In genomic region chr7:64793106-64793755, GRCh38 we compare ENCODE assay signal across 10 cellular contexts. TPM values are rescaled to one million over a fixed set of nuclear protein-coding genes. Genes with fewer than 3 reads are reported as not detected.
DNase-seq lines count a peak whose midpoint lies in the region; ATAC-seq and TF ChIP-seq lines count a peak whose summit lies in the region.
"Had no signal": no experiment of that assay in that cellular context is flagged by ENCODE, and none has a peak within 500 bp of the region (broad histone marks: within the 10 kb centered on the region; RNA-seq: fewer than 3 reads in every experiment).

No MANE protein-coding gene starts in this region.

- peaks cover 25% of the 10 kb centered on the region for H3K4me1 ChIP-seq in CD4-positive, CD25-positive, alpha-beta regulatory T cell (ENCODE audit: control insufficient read depth, insufficient read depth, low read length, poor library complexity, severe bottlenecking)
- H3K4me1 ChIP-seq in H9 (ENCODE audit: insufficient read depth, low read length): no peaks in the 10 kb centered on the region; the same call in 1 of the 2 replicates
- peaks cover 9 to 17% of the 10 kb centered on the region in 2 donors for H3K4me1 ChIP-seq in naive thymus-derived CD4-positive, alpha-beta T cell (ENCODE audit: control insufficient read depth in 2 of 2, insufficient read depth in 2 of 2, low read length in 2 of 2)

- H3T11ph ChIP-seq in H9 (ENCODE audit: low read length): no peak overlapping the region

- H3K14ac ChIP-seq in H9 (ENCODE audit: insufficient read depth, low read length): no peak overlapping the region

- no peaks in the 10 kb centered on the region for H3K27me3 ChIP-seq in CD4-positive, CD25-positive, alpha-beta regulatory T cell (ENCODE audit: control insufficient read depth, insufficient read depth, low read length)
- H3K27me3 ChIP-seq in H9 (ENCODE audit: insufficient read depth, low read length): no peaks in the 10 kb centered on the region
- no peaks in the 10 kb centered on the region for H3K27me3 ChIP-seq in naive thymus-derived CD4-positive, alpha-beta T cell (ENCODE audit: control insufficient read depth in 2 of 2, insufficient read depth in 2 of 2, low read length in 2 of 2)
- H3K27me3 ChIP-seq: upper lobe of right lung had no signal

- no peaks in the 10 kb centered on the region for H3K27me3 Mint-ChIP-seq in CD4-positive, CD25-positive, alpha-beta regulatory T cell
- H3K27me3 Mint-ChIP-seq in H9 (ENCODE audit: low read depth): no peaks in the 10 kb centered on the region; the same call in 1 of the 2 replicates
- no peaks in the 10 kb centered on the region for H3K27me3 Mint-ChIP-seq in naive thymus-derived CD4-positive, alpha-beta T cell

- no peak overlapping the region for H4K91ac ChIP-seq in H9 (ENCODE audit: insufficient read length, low read depth, low read length)

- peaks cover 9% of the 10 kb centered on the region for H3K36me3 Mint-ChIP-seq in CD4-positive, CD25-positive, alpha-beta regulatory T cell
- H3K36me3 Mint-ChIP-seq in H9 (ENCODE audit: insufficient read depth in 1 of 3, low read depth in 3 of 3): peaks cover 15 to 22% (median 20%) of the 10 kb centered on the region in 3 experiments; a peak in 6 of 7 replicates
- H3K36me3 Mint-ChIP-seq in naive thymus-derived CD4-positive, alpha-beta T cell: peaks cover 0 to 21% (median 17%) of the 10 kb centered on the region in 5 donors

- intact Hi-C loops in naive thymus-derived CD4-positive, alpha-beta T cell (cut with micrococcal nuclease): loop anchor here in 1 of 2 donors (5.0 kb wide), 1 partner anchor 94 kb away; no protein-coding TSS in a partner anchor

- H2BK20ac ChIP-seq in H9 (ENCODE audit: low read depth, low read length, poor library complexity, severe bottlenecking): no peak overlapping the region

- H3K79me2 ChIP-seq in H9 (ENCODE audit: insufficient read depth, low read length): peaks cover 8% of the 10 kb centered on the region; the same call in 1 of the 2 replicates

- no peaks in the 10 kb centered on the region for H4K20me1 ChIP-seq in H9 (ENCODE audit: control insufficient read depth, insufficient read depth, insufficient read length)

- H3K56ac ChIP-seq in H9 (ENCODE audit: insufficient read length, low read depth, low read length): no peak overlapping the region

- no peak overlapping the region for H3K9ac ChIP-seq in H9 (ENCODE audit: extremely low read depth, insufficient read length, low read length)

- POLR2A ChIA-PET in naive thymus-derived CD4-positive, alpha-beta T cell (lab: Charles Lee): interaction anchor here (1.4 to 3.5 kb wide), 6 partner anchors 110 to 486 kb away, joined by 5 to 30 read pairs (median 9); partner anchors contain the start of genes ERV3-1, ZNF107, ZNF273 and ZNF680

- no peak overlapping the region for H3K4ac ChIP-seq in H9 (ENCODE audit: low read depth, low read length)

- no peak overlapping the region for H3K4me3 ChIP-seq in CD4-positive, CD25-positive, alpha-beta regulatory T cell (ENCODE audit: low read depth, low read length)
- no peak overlapping the region for H3K4me3 ChIP-seq in naive thymus-derived CD4-positive, alpha-beta T cell (ENCODE audit: low read length)

- TF ChIP-seq CTCF in H9 (conservative IDR thresholded peaks at IDR 0.05): no peak
- no peak for TF ChIP-seq CTCF in VCaP (conservative IDR thresholded peaks at IDR 0.05)

- peaks cover 0 to 3% (median 0%) of the 10 kb centered on the region in 7 donors for H3K9me3 Mint-ChIP-seq in CD4-positive, CD25-positive, alpha-beta regulatory T cell
- H3K9me3 Mint-ChIP-seq in H9: peaks cover 18 to 27% of the 10 kb centered on the region in 2 experiments
- H3K9me3 Mint-ChIP-seq in naive thymus-derived CD4-positive, alpha-beta T cell: peaks cover 0 to 2% (median 0%) of the 10 kb centered on the region in 11 donors

- no peaks in the 10 kb centered on the region for H3K23me2 ChIP-seq in H9 (ENCODE audit: insufficient read length, low read depth, low read length, poor library complexity, severe bottlenecking)

- H3K79me1 ChIP-seq in H9 (ENCODE audit: insufficient read depth, low read depth, low read length, poor library complexity, severe bottlenecking): peaks cover 10% of the 10 kb centered on the region

- no peak overlapping the region for H2BK120ac ChIP-seq in H9 (ENCODE audit: low read depth, low read length, poor library complexity, severe bottlenecking)

- DNase-seq in CD4-positive, CD25-positive, alpha-beta regulatory T cell: no peak
- DNase-seq in H9 (no peak), NCI-H146 treated with DMSO at 0.1 percent for 48 hours (lab: John Stamatoyannopoulos, UW; ENCODE audit: unreplicated experiment) (no peak), amygdala (lab: John Stamatoyannopoulos, UW) (no peak), D341Med (ENCODE audit: low spot score) (no peak)
- no peak for DNase-seq in naive thymus-derived CD4-positive, alpha-beta T cell
- DNase-seq: stimulated activated CD4-positive, alpha-beta T cell treated with anti-CD3 and anti-CD28 coated beads, Interleukin-4, amount 100 ng/mL, for 4 hours; upper lobe of right lung had no signal

- no peaks in the 10 kb centered on the region for H3K9me3 ChIP-seq in CD4-positive, CD25-positive, alpha-beta regulatory T cell (ENCODE audit: control insufficient read depth in 2 of 2, low read length in 2 of 2)
- H3K9me3 ChIP-seq in H9 (ENCODE audit: control insufficient read depth, low read depth, low read length): no peaks in the 10 kb centered on the region
- no peaks in the 10 kb centered on the region for H3K9me3 ChIP-seq in naive thymus-derived CD4-positive, alpha-beta T cell (ENCODE audit: control insufficient read depth in 2 of 3, low read length in 3 of 3)
- H3K9me3 ChIP-seq: upper lobe of right lung had no signal

- CTCF ChIA-PET in naive thymus-derived CD4-positive, alpha-beta T cell (lab: Charles Lee): interaction anchor here (0.9 kb wide), 1 partner anchor 482 kb away, joined by 4 read pairs; no protein-coding TSS in a partner anchor

- H3K23ac ChIP-seq in H9 (ENCODE audit: insufficient read length, low read depth, low read length): no peak overlapping the region

- WGBS in H9 (ENCODE audit: extremely low coverage, insufficient read length, low lambda C conversion rate): no CpG with 5 or more reads among the region's 4 CpGs

- H3K27ac Mint-ChIP-seq in CD4-positive, CD25-positive, alpha-beta regulatory T cell: peak overlapping the region; percentile 52 to 99 (median 98)
- H3K27ac Mint-ChIP-seq in H9: peak overlapping the region; percentile 18 to 94 (median 51); a peak in 4 of 7 replicates
- peak overlapping the region in 8 of 9 donors; percentile 91 to 99 (median 98) for H3K27ac Mint-ChIP-seq in naive thymus-derived CD4-positive, alpha-beta T cell

- no peak for ATAC-seq in CD4-positive, CD25-positive, alpha-beta regulatory T cell (ENCODE audit: low read depth in 2 of 2)
- ATAC-seq in naive thymus-derived CD4-positive, alpha-beta T cell: no peak
- ATAC-seq in GM19463 (IDR thresholded peaks at IDR 0.05; ENCODE audit: unreplicated experiment): no peak

- H2BK12ac ChIP-seq in H9 (ENCODE audit: insufficient read length, low read depth, low read length): peak overlapping the region; percentile 73

- H3K27ac ChIP-seq in CD4-positive, CD25-positive, alpha-beta regulatory T cell (ENCODE audit: insufficient read depth, low read length, poor library complexity, severe bottlenecking): peak overlapping the region; percentile 83
- no peak overlapping the region for H3K27ac ChIP-seq in H9 (ENCODE audit: insufficient read length, low read depth, low read length)
- peak overlapping the region; percentile 90 for H3K27ac ChIP-seq in VCaP
- H3K27ac ChIP-seq in naive thymus-derived CD4-positive, alpha-beta T cell (ENCODE audit: low read depth, low read length): peak overlapping the region; percentile 83
- H3K27ac ChIP-seq: upper lobe of right lung had no signal

- H3K18ac ChIP-seq in H9 (ENCODE audit: insufficient read length, low read depth, low read length): no peak overlapping the region

- H2AK5ac ChIP-seq in H9 (ENCODE audit: insufficient read length, low read length): no peak overlapping the region

- H4K8ac ChIP-seq in H9 (replicated peaks; ENCODE audit: insufficient read length, low read depth, low read length): no peak overlapping the region

- no peak overlapping the region for H3K4me2 ChIP-seq in H9 (ENCODE audit: insufficient read depth, insufficient read length, low read length)

- H2AFZ ChIP-seq in H9 (ENCODE audit: low read length): no peak overlapping the region

- no peak overlapping the region for H2BK15ac ChIP-seq in H9 (ENCODE audit: low read depth, low read length)

- peaks cover 11 to 40% (median 26%) of the 10 kb centered on the region in 4 donors for H3K4me1 Mint-ChIP-seq in CD4-positive, CD25-positive, alpha-beta regulatory T cell
- H3K4me1 Mint-ChIP-seq in H9: peaks cover 14 to 19% of the 10 kb centered on the region in 2 experiments
- peaks cover 10 to 47% (median 37%) of the 10 kb centered on the region in 7 donors for H3K4me1 Mint-ChIP-seq in naive thymus-derived CD4-positive, alpha-beta T cell

- H4K5ac ChIP-seq in H9 (ENCODE audit: insufficient read length, low read depth, low read length): no peak overlapping the region

- peak overlapping the region; percentile 98 to 99 (median 99) for H3K4me3 Mint-ChIP-seq in CD4-positive, CD25-positive, alpha-beta regulatory T cell
- H3K4me3 Mint-ChIP-seq in H9: peak overlapping the region in 1 of 2 experiments; percentile 62; a peak in 3 of 5 replicates
- peak overlapping the region in 9 of 10 donors; percentile 61 to 99 (median 98) for H3K4me3 Mint-ChIP-seq in naive thymus-derived CD4-positive, alpha-beta T cell

- no peak overlapping the region for H2BK5ac ChIP-seq in H9 (ENCODE audit: insufficient read length, low read length)

- H3K36me3 ChIP-seq in CD4-positive, CD25-positive, alpha-beta regulatory T cell (ENCODE audit: control insufficient read depth, insufficient read depth, low read length): no peaks in the 10 kb centered on the region
- peaks cover 0 to 4% (median 0%) of the 10 kb centered on the region in 3 experiments for H3K36me3 ChIP-seq in naive thymus-derived CD4-positive, alpha-beta T cell (ENCODE audit: control insufficient read depth in 2 of 3, insufficient read depth in 3 of 3, low read length in 3 of 3)
- H3K36me3 ChIP-seq: upper lobe of right lung had no signal

RNA-seq across cellular contexts. Expression of gene ZNF138, which starts 1.0 kb away (rescaled TPM):
- 6.6 TPM for total RNA-seq in CD4-positive, CD25-positive, alpha-beta regulatory T cell
- 10 to 100 TPM; 11.5 to 14.9 (median 13.0) TPM for polyA plus RNA-seq in CD4-positive, CD25-positive, alpha-beta regulatory T cell
- 23.4 and 25.6 TPM in 2 replicates for total RNA-seq in H9 (2021)
- total RNA-seq in naive thymus-derived CD4-positive, alpha-beta T cell: 10 to 100 TPM in 4 of 5 experiments, 1 to 10 TPM in 1; 8.8 to 19.0 (median 10.6) TPM
- polyA plus RNA-seq in naive thymus-derived CD4-positive, alpha-beta T cell: 10 to 100 TPM; 12.4 to 16.9 TPM
